12 cellular contexts compared by ENCODE assay signal in the genomic region with DNA sequence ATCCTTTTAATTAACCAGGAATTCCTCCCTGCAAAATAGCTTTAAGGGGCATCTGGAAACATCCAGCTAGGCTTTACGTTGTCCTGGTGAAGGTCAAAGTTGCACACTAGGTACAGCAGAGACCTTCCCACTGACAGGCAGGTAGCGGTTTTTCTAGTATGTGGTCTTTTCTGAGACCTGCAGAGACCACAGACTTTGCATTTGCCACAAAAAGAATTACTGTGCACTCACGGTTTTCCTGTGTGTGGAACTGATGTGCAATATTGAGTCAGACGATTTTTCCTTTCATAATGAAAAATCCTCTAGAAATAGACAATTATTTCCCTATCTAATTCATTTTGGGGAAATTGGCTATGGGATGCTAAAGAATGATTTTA.
A peak's percentile ranks its signal among the peaks of the same experiment; 100 is the strongest.
DNase-seq lines count a peak whose midpoint lies in the region; ATAC-seq and TF ChIP-seq lines count a peak whose summit lies in the region.
"Had no signal": no experiment of that assay in that cellular context is flagged by ENCODE, and none has a peak within 500 bp of the region (broad histone marks: within the 10 kb centered on the region; RNA-seq: fewer than 3 reads in every experiment).

No MANE protein-coding gene starts in this region.

- TF ChIP-seq POLR2A in uterus (IDR thresholded peaks at IDR 0.05): no peak

- intact Hi-C loops in uterus (cut with DNase I; ENCODE audit: low total_unique reads) (no loop called here), mucosa of descending colon (cut with DNase I, micrococcal nuclease) (no loop called here)

- peak overlapping the region; percentile 60 to 73 for H3K27ac ChIP-seq in uterus
- H3K27ac ChIP-seq: testis had no signal

- no peaks in the 10 kb centered on the region for H3K36me3 ChIP-seq in uterus
- H3K36me3 ChIP-seq in mucosa of descending colon (ENCODE audit: low read depth): no peaks in the 10 kb centered on the region

- H3K4me3 ChIP-seq in uterus (no peak overlapping the region), mucosa of descending colon (no peak overlapping the region)
- H3K4me3 ChIP-seq: testis had no signal

- no peak for TF ChIP-seq CTCF in uterus (IDR thresholded peaks at IDR 0.05)
- TF ChIP-seq CTCF in mucosa of descending colon (IDR thresholded peaks at IDR 0.05): no peak

- no peaks in the 10 kb centered on the region for H3K9me3 ChIP-seq in uterus
- no peaks in the 10 kb centered on the region for H3K9me3 ChIP-seq in mucosa of descending colon
- H3K9me3 ChIP-seq: testis had no signal

- peak; percentile 8 for DNase-seq in GM19240 (ENCODE audit: insufficient read length, low spot score)
- DNase-seq in uterus: no peak
- no peak for DNase-seq in hippocampal formation (lab: John Stamatoyannopoulos, UW)
- no peak for DNase-seq in mucosa of descending colon
- no peak for DNase-seq in NCI-H1417 treated with DMSO at 0.1 percent for 48 hours (lab: John Stamatoyannopoulos, UW)
- DNase-seq: DMS 273 treated with DMSO at 0.1 percent for 48 hours, mesenchymal stem cell, NCI-H2081 treated with DMSO at 0.1 percent for 48 hours, testis had no signal

- ATAC-seq in GM21786 (IDR thresholded peaks at IDR 0.05; ENCODE audit: unreplicated experiment): peak; percentile 90
- ATAC-seq in HG03139 (IDR thresholded peaks at IDR 0.05; ENCODE audit: unreplicated experiment): peak; percentile 93
- no peak for ATAC-seq in mucosa of descending colon
- ATAC-seq: WTC11 had no signal

- H3K27me3 ChIP-seq in uterus: no peaks in the 10 kb centered on the region
- H3K27me3 ChIP-seq: testis had no signal

- H3K4me1 ChIP-seq in uterus: no peaks in the 10 kb centered on the region
- peaks cover 9% of the 10 kb centered on the region for H3K4me1 ChIP-seq in mucosa of descending colon (ENCODE audit: low read depth)
